ENCODE assay signal across 12 cellular contexts in genomic region chr10:44933451-44933850, GRCh38. TPM values are rescaled to one million over a fixed set of nuclear protein-coding genes. Genes with fewer than 3 reads are reported as not detected.
"Had no signal": no experiment of that assay in that cellular context is flagged by ENCODE, and none has a peak within 500 bp of the region (broad histone marks: within the 10 kb centered on the region; RNA-seq: fewer than 3 reads in every experiment).

No MANE protein-coding gene starts in this region.

- H3K27ac Mint-ChIP-seq: activated CD8-positive, alpha-beta memory T cell treated with anti-CD3 and anti-CD28 coated beads, Interleukin-2, amount 10 ng/mL, durations not matched to agents 7 days and 5 days; activated naive CD4-positive, alpha-beta T cell treated with anti-CD3 and anti-CD28 coated beads, Interleukin-2, amount 10 ng/mL, durations not matched to agents 7 days and 5 days; activated T-cell treated with anti-CD3 and anti-CD28 coated beads, Interleukin-2, amount 50 U/mL, for 24 hours; stimulated activated memory B cell treated with anti-CD40 and anti-IgM and Interleukin-4, amounts not matched to agents 10 μg/mL and 1 μg/mL and 100 μg/mL, for 72 hours had no signal

- H3K27me3 ChIP-seq: colonic mucosa, esophagus squamous epithelium had no signal

- H3K4me3 ChIP-seq: colonic mucosa, esophagus squamous epithelium, lung had no signal

- H3K27ac ChIP-seq: colonic mucosa, esophagus squamous epithelium had no signal

- H3K36me3 Mint-ChIP-seq: activated CD8-positive, alpha-beta memory T cell treated with anti-CD3 and anti-CD28 coated beads, Interleukin-2, amount 10 ng/mL, durations not matched to agents 7 days and 5 days; activated naive CD4-positive, alpha-beta T cell treated with anti-CD3 and anti-CD28 coated beads, Interleukin-2, amount 10 ng/mL, durations not matched to agents 7 days and 5 days; stimulated activated memory B cell treated with anti-CD40 and anti-IgM and Interleukin-4, amounts not matched to agents 10 μg/mL and 1 μg/mL and 100 μg/mL, for 72 hours had no signal

- H3K9me3 ChIP-seq: colonic mucosa, esophagus squamous epithelium had no signal

- H3K4me1 ChIP-seq: colonic mucosa had no signal

- H3K4me3 Mint-ChIP-seq: activated CD8-positive, alpha-beta memory T cell treated with anti-CD3 and anti-CD28 coated beads, Interleukin-2, amount 10 ng/mL, durations not matched to agents 7 days and 5 days; activated naive CD4-positive, alpha-beta T cell treated with anti-CD3 and anti-CD28 coated beads, Interleukin-2, amount 10 ng/mL, durations not matched to agents 7 days and 5 days; activated T-cell treated with anti-CD3 and anti-CD28 coated beads, Interleukin-2, amount 50 U/mL, for 24 hours; naive thymus-derived CD8-positive, alpha-beta T cell; stimulated activated memory B cell treated with anti-CD40 and anti-IgM and Interleukin-4, amounts not matched to agents 10 μg/mL and 1 μg/mL and 100 μg/mL, for 72 hours had no signal

- H3K27me3 Mint-ChIP-seq: activated CD8-positive, alpha-beta memory T cell treated with anti-CD3 and anti-CD28 coated beads, Interleukin-2, amount 10 ng/mL, durations not matched to agents 7 days and 5 days had no signal

- H3K36me3 ChIP-seq: colonic mucosa, esophagus squamous epithelium had no signal

- H3K9me3 Mint-ChIP-seq: activated naive CD4-positive, alpha-beta T cell treated with anti-CD3 and anti-CD28 coated beads, Interleukin-2, amount 10 ng/mL, durations not matched to agents 7 days and 5 days; activated T-cell treated with anti-CD3 and anti-CD28 coated beads, Interleukin-2, amount 50 U/mL, for 24 hours had no signal

RNA-seq across cellular contexts. Expression of gene TMEM72, which starts 22.3 kb away (rescaled TPM):
- total RNA-seq: activated CD8-positive, alpha-beta memory T cell treated with anti-CD3 and anti-CD28 coated beads, Interleukin-2, amount 10 ng/mL, durations not matched to agents 7 days and 5 days; endothelial cell of umbilical vein; esophagus squamous epithelium; fibroblast of villous mesenchyme; mononuclear cell; naive thymus-derived CD8-positive, alpha-beta T cell; urinary bladder had no signal
- polyA plus RNA-seq: endothelial cell of umbilical vein; naive thymus-derived CD8-positive, alpha-beta T cell; urinary bladder had no signal

RNA-seq across cellular contexts. Expression of gene DEPP1, which starts 45.2 kb away (rescaled TPM):
- total RNA-seq: naive thymus-derived CD8-positive, alpha-beta T cell had no signal
- polyA plus RNA-seq: naive thymus-derived CD8-positive, alpha-beta T cell had no signal
